9 cellular contexts compared by ENCODE assay signal in the genomic region with DNA sequence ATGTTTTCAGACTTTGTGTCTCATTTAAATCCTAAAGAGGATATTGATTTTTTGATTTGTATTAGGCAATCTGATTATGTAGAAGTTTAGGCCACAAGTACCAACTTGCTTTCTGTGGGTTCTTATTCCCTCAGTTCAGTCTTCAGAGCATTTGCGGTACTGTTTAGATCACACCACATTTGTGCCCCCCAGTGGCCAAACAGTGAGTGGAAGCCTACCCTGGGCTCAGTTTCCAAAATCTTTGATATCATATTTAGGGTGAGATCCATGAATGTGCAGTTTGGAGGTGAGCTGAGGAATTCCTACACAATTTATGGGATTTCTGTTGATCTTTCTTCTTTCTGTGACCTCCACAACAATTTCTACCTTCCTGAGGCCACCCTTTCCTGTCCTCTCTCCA.
DNase-seq lines count a peak whose midpoint lies in the region; ATAC-seq and TF ChIP-seq lines count a peak whose summit lies in the region.
"Had no signal": no experiment of that assay in that cellular context is flagged by ENCODE, and none has a peak within 500 bp of the region (broad histone marks: within the 10 kb centered on the region; RNA-seq: fewer than 3 reads in every experiment).

No MANE protein-coding gene starts in this region.

- no peak overlapping the region for H3K9ac ChIP-seq in HCT116 (ENCODE audit: low read length)

- no peaks in the 10 kb centered on the region for H3K9me2 ChIP-seq in HCT116 (ENCODE audit: insufficient read depth)
- 0 out of 2 replicates have a peak, but pooled peaks cover 4% of the 10 kb centered on the region for H3K9me2 ChIP-seq in PC-9 (ENCODE audit: insufficient read depth)

- no TSS peak for BruUV-seq in HCT116 (replicated peaks; lab: Mats Ljungman, UMichigan)
- no TSS peak for BruUV-seq in PC-9 (replicated peaks; lab: Mats Ljungman, UMichigan)

- H4K20me1 ChIP-seq in HCT116 (ENCODE audit: insufficient read depth): no peaks in the 10 kb centered on the region
- no peaks in the 10 kb centered on the region for H4K20me1 ChIP-seq in PC-9 (ENCODE audit: insufficient read depth)

- TF ChIP-seq CTCF in HCT116 (IDR thresholded peaks at IDR 0.05 in 2 of 3, conservative IDR thresholded peaks at IDR 0.05 in 1 of 3; ENCODE audit: borderline replicate concordance in 1 of 3, insufficient read depth in 1 of 3, low read depth in 2 of 3, low read length in 2 of 3) (peak in 2 of 3 experiments; percentile 55 to 57; a peak in 4 of 6 replicates), PC-9 (conservative IDR thresholded peaks at IDR 0.05) (peak; percentile 27; the same call in 1 of the 2 replicates), lower lobe of right lung (IDR thresholded peaks at IDR 0.05) (peak; percentile 15), uterus (IDR thresholded peaks at IDR 0.05) (no peak)

- H3K4me1 ChIP-seq in HCT116 (ENCODE audit: control insufficient read depth in 1 of 2, insufficient read depth in 2 of 2, low read length in 2 of 2) (no peaks in the 10 kb centered on the region), PC-9 (replicated peaks; ENCODE audit: insufficient read depth) (no peaks in the 10 kb centered on the region), lower lobe of right lung (no peaks in the 10 kb centered on the region), uterus (no peaks in the 10 kb centered on the region)
- H3K4me1 ChIP-seq: Peyer's patch had no signal

- H3K36me3 ChIP-seq in HCT116 (ENCODE audit: control insufficient read depth in 1 of 2, insufficient read depth in 2 of 2, low read length in 2 of 2): no peaks in the 10 kb centered on the region
- H3K36me3 ChIP-seq in PC-9 (ENCODE audit: low read depth): no peaks in the 10 kb centered on the region
- H3K36me3 ChIP-seq in lower lobe of right lung: no peaks in the 10 kb centered on the region
- no peaks in the 10 kb centered on the region for H3K36me3 ChIP-seq in uterus
- H3K36me3 ChIP-seq: Peyer's patch had no signal

- intact Hi-C loops in HCT116 (cut with micrococcal nuclease) (loop anchor here (5.0 kb wide), 2 partner anchors 491 to 561 kb away; no protein-coding TSS in a partner anchor), PC-9 (cut with micrococcal nuclease; ENCODE audit: unreplicated experiment) (no loop called here), lower lobe of right lung (cut with DNase I) (no loop called here), uterus (cut with DNase I; ENCODE audit: low total_unique reads) (no loop called here)

- peak; percentile 77 for ATAC-seq in HCT116
- ATAC-seq in lower lobe of right lung: no peak

- no peaks in the 10 kb centered on the region for H3F3A ChIP-seq in PC-9 (ENCODE audit: insufficient read depth, low read depth)

- TF ChIP-seq POLR2A in HCT116 (IDR thresholded peaks at IDR 0.05; ENCODE audit: borderline replicate concordance, extremely low read depth, insufficient read depth, insufficient read length): no peak
- no peak for TF ChIP-seq POLR2A in uterus (IDR thresholded peaks at IDR 0.05)

- H3K79me2 ChIP-seq in HCT116 (ENCODE audit: insufficient read depth, low read length): no peaks in the 10 kb centered on the region
- H3K79me2 ChIP-seq in PC-9 (ENCODE audit: low read depth): no peaks in the 10 kb centered on the region

- H3K27ac ChIP-seq in HCT116 (ENCODE audit: low read depth, low read length): no peak overlapping the region
- no peak overlapping the region for H3K27ac ChIP-seq in PC-9
- H3K27ac ChIP-seq in lower lobe of right lung: no peak overlapping the region
- H3K27ac ChIP-seq in caudate nucleus (ENCODE audit: low read depth, low read length): no peak overlapping the region
- no peak overlapping the region for H3K27ac ChIP-seq in uterus
- H3K27ac ChIP-seq: Peyer's patch had no signal

- POLR2A ChIA-PET in HCT116 (lab: Charles Lee) (no interaction called here), PC-9 (lab: Charles Lee; ENCODE audit: unreplicated experiment) (no interaction called here)

- TF ChIP-seq RAD21 in HCT116 (IDR thresholded peaks at IDR 0.05; ENCODE audit: low read depth): peak; percentile 40; the same call in 1 of the 2 replicates

- H2AFZ ChIP-seq in HCT116 (ENCODE audit: low read depth, low read length, poor library complexity, severe bottlenecking) (no peak overlapping the region), PC-9 (no peak overlapping the region)

- peak; percentile 4 to 26 (median 4) for DNase-seq in NCI-H1417 (lab: John Stamatoyannopoulos, UW)
- no peak for DNase-seq in NCI-H1417 treated with DMSO at 0.1 percent for 48 hours (lab: John Stamatoyannopoulos, UW)
- peak; percentile 7 for DNase-seq in HCT116 (ENCODE audit: low read depth, low spot score)
- DNase-seq in PC-9: no peak
- DNase-seq in lower lobe of right lung: no peak
- no peak for DNase-seq in caudate nucleus (lab: John Stamatoyannopoulos, UW)
- DNase-seq in DMS79 (lab: John Stamatoyannopoulos, UW): no peak
- DNase-seq in uterus: no peak
- DNase-seq: Peyer's patch had no signal

- H3K27me3 ChIP-seq in HCT116 (ENCODE audit: insufficient read depth, low read length) (no peaks in the 10 kb centered on the region), PC-9 (ENCODE audit: insufficient read depth, low read depth) (no peaks in the 10 kb centered on the region), lower lobe of right lung (ENCODE audit: low read depth) (no peaks in the 10 kb centered on the region), uterus (no peaks in the 10 kb centered on the region)
- H3K27me3 ChIP-seq: Peyer's patch had no signal

- CTCF ChIA-PET in HCT116 (lab: Charles Lee): no interaction called here
- CTCF ChIA-PET in PC-9 (lab: Charles Lee): no interaction called here

- RAD21 ChIA-PET in HCT116 (lab: Charles Lee; ENCODE audit: low non-redundant PET in 1 of 2, low total read pairs in 2 of 2, uncharacterized antibody in 2 of 2, unreplicated experiment in 2 of 2): no interaction called here

- H3K9me3 ChIP-seq in HCT116 (ENCODE audit: control insufficient read depth in 1 of 2, insufficient read depth in 1 of 2, low read depth in 1 of 2, low read length in 2 of 2) (no peaks in the 10 kb centered on the region), PC-9 (ENCODE audit: insufficient read depth, low read depth) (no peaks in the 10 kb centered on the region), lower lobe of right lung (no peaks in the 10 kb centered on the region), uterus (no peaks in the 10 kb centered on the region)
- H3K9me3 ChIP-seq: Peyer's patch had no signal

- no peak overlapping the region for H3K4me3 ChIP-seq in HCT116 (replicated peaks in 1 of 2; ENCODE audit: low read depth in 1 of 2, low read length in 2 of 2)
- H3K4me3 ChIP-seq in PC-9: no peak overlapping the region
- no peak overlapping the region for H3K4me3 ChIP-seq in lower lobe of right lung
- H3K4me3 ChIP-seq in uterus: no peak overlapping the region
- H3K4me3 ChIP-seq: Peyer's patch had no signal

- H3K4me2 ChIP-seq in HCT116 (ENCODE audit: low read length): no peak overlapping the region
- H3K4me2 ChIP-seq in PC-9: no peak overlapping the region

TF ChIP-seq in HCT116, 20 proteins besides CTCF, POLR2A, EP300 and RAD21 (continues in another document):
- TF ChIP-seq SRF (IDR thresholded peaks at IDR 0.05; ENCODE audit: low read depth) (no peak), CEBPB (IDR thresholded peaks at IDR 0.05; ENCODE audit: low read depth) (no peak), REST (IDR thresholded peaks at IDR 0.05; ENCODE audit: low read depth) (no peak), ELF1 (IDR thresholded peaks at IDR 0.05; ENCODE audit: borderline replicate concordance, low read depth) (no peak), ZBTB33 (IDR thresholded peaks at IDR 0.05; ENCODE audit: extremely low read depth, insufficient replicate concordance, low read length) (no peak), EGR1 (IDR thresholded peaks at IDR 0.05; ENCODE audit: low read depth) (no peak)
- TF ChIP-seq, protein P1, sequence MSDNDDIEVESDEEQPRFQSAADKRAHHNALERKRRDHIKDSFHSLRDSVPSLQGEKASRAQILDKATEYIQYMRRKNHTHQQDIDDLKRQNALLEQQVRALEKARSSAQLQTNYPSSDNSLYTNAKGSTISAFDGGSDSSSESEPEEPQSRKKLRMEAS (IDR thresholded peaks at IDR 0.05): no peak

Comparison
In these comparisons a context has a peak if more than half of its experiments do, and no peak if none do; other contexts are left out.
1. DNase-seq: peak in NCI-H1417 (3 of 3) and HCT116 (single experiment); none in NCI-H1417 treated with DMSO at 0.1 percent for 48 hours (single experiment), PC-9 (0 of 2), lower lobe of right lung (single experiment), caudate nucleus (0 of 61), DMS79 (single experiment) and uterus (0 of 2).
2. CTCF ChIP-seq: peak in HCT116 (2 of 3), PC-9 (single experiment) and lower lobe of right lung (single experiment); none in uterus (0 of 4).